In the genomic region with DNA sequence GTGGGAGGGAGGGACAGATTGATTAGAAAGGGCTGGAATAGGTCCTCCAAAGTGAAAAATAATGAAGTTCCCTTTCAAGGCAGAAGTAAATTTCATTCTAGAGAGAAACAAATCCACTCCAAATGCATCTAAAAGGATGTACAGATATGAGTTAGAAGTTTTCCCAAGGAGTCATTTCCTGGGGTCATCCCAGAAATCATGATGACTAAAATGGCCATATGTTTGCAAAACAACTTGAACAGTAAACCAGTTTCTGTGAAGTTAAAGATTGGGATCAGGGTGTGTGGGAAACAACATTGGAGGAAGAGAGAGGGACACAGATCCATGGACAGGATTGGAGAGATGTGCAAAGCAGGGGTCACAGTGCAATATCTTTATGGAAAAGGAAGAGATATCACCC, we compare ENCODE assay signal across 19 cellular contexts. TPM values are rescaled to one million over a fixed set of nuclear protein-coding genes. Genes with fewer than 3 reads are reported as not detected.
DNase-seq lines count a peak whose midpoint lies in the region; ATAC-seq and TF ChIP-seq lines count a peak whose summit lies in the region.
"Had no signal": no experiment of that assay in that cellular context is flagged by ENCODE, and none has a peak within 500 bp of the region (broad histone marks: within the 10 kb centered on the region; RNA-seq: fewer than 3 reads in every experiment).

No MANE protein-coding gene starts in this region.

- H3K9me3 Mint-ChIP-seq in HFFc6 = no peaks in the 10 kb centered on the region
- H3K9me3 Mint-ChIP-seq in activated T-cell treated with anti-CD3 and anti-CD28 coated beads, Interleukin-2, amount 50 U/mL, for 72 hours = peaks cover 1 to 12% of the 10 kb centered on the region in 2 donors

- in situ Hi-C loops in brain microvascular endothelial cell (cut with HindIII; ENCODE audit: low pct_ligation_motif_present, low sequenced_read_pairs) = no loop called here

- H3K4me3 Mint-ChIP-seq in HFFc6 = peak overlapping the region; percentile 25
- H3K4me3 Mint-ChIP-seq in activated T-cell treated with anti-CD3 and anti-CD28 coated beads, Interleukin-2, amount 50 U/mL, for 72 hours = no peak overlapping the region

- DNase-seq in EH (ENCODE audit: low read depth) (peak; percentile 80), HFFc6 (peak; percentile 53), brain microvascular endothelial cell (peak; percentile 36), hepatic stellate cell (ENCODE audit: low spot score) (peak; percentile 55), WERI-Rb-1 (no peak), T1000 (lab: John Stamatoyannopoulos, UW) (no peak)
- DNase-seq in activated T-cell treated with anti-CD3 and anti-CD28 coated beads, Interleukin-2, amount 50 U/mL, for 72 hours = no peak
- DNase-seq: Caco-2; CD4-positive, CD25-positive, alpha-beta regulatory T cell; DMS153; Kasumi-1; NCI-H1930; NCI-H2171 treated with DMSO at 0.1 percent for 48 hours; NCI-H748 treated with DMSO at 0.1 percent for 48 hours; PC-3 had no signal

- H3K4me3 ChIP-seq in brain microvascular endothelial cell (ENCODE audit: low read depth, low read length) = no peak overlapping the region
- H3K4me3 ChIP-seq in WERI-Rb-1 (ENCODE audit: low read depth, low read length) = no peak overlapping the region
- H3K4me3 ChIP-seq: GM12878, SK-N-MC had no signal

- ATAC-seq in activated T-cell treated with anti-CD3 and anti-CD28 coated beads, Interleukin-2, amount 50 U/mL, for 72 hours (replicated peaks in 1 of 2) = no peak
- no peak for ATAC-seq in HG03175 (IDR thresholded peaks at IDR 0.05; ENCODE audit: unreplicated experiment)
- ATAC-seq: GM12878, PC-3 had no signal

- H3K27ac Mint-ChIP-seq in HFFc6 = peak overlapping the region; percentile 60
- no peak overlapping the region for H3K27ac Mint-ChIP-seq in activated T-cell treated with anti-CD3 and anti-CD28 coated beads, Interleukin-2, amount 50 U/mL, for 72 hours
- H3K27ac Mint-ChIP-seq: CD4-positive, CD25-positive, alpha-beta regulatory T cell had no signal

- H3K36me3 Mint-ChIP-seq in HFFc6 (ENCODE audit: low read depth) = peaks cover 6% of the 10 kb centered on the region; the same call in 1 of the 2 replicates
- H3K36me3 Mint-ChIP-seq in activated T-cell treated with anti-CD3 and anti-CD28 coated beads, Interleukin-2, amount 50 U/mL, for 72 hours (ENCODE audit: insufficient read depth in 2 of 2) = no peaks in the 10 kb centered on the region
- H3K36me3 Mint-ChIP-seq: CD4-positive, CD25-positive, alpha-beta regulatory T cell had no signal

- H3K36me3 ChIP-seq in brain microvascular endothelial cell (replicated peaks) (no peaks in the 10 kb centered on the region), WERI-Rb-1 (no peaks in the 10 kb centered on the region)

- no peak for TF ChIP-seq CTCF in HFFc6 (IDR thresholded peaks at IDR 0.05)
- TF ChIP-seq CTCF in brain microvascular endothelial cell (IDR thresholded peaks at IDR 0.05; ENCODE audit: low read depth, low read length, missing control alignments) = no peak
- no peak for TF ChIP-seq CTCF in WERI-Rb-1 (IDR thresholded peaks at IDR 0.05; ENCODE audit: low read depth, low read length)

- H3K27ac ChIP-seq in brain microvascular endothelial cell = peak overlapping the region; percentile 15
- no peak overlapping the region for H3K27ac ChIP-seq in WERI-Rb-1
- H3K27ac ChIP-seq: SK-N-MC had no signal

- H3K27me3 ChIP-seq in brain microvascular endothelial cell (replicated peaks) (no peaks in the 10 kb centered on the region), WERI-Rb-1 (ENCODE audit: insufficient read depth, low read depth, severe bottlenecking) (no peaks in the 10 kb centered on the region)

- peaks cover 17% of the 10 kb centered on the region for H3K4me1 Mint-ChIP-seq in HFFc6 (ENCODE audit: low read depth)
- no peaks in the 10 kb centered on the region for H3K4me1 Mint-ChIP-seq in activated T-cell treated with anti-CD3 and anti-CD28 coated beads, Interleukin-2, amount 50 U/mL, for 72 hours (ENCODE audit: low read depth)
- H3K4me1 Mint-ChIP-seq: CD4-positive, CD25-positive, alpha-beta regulatory T cell had no signal

- peaks cover 1% of the 10 kb centered on the region; the same call in 1 of the 2 replicates for H3K27me3 Mint-ChIP-seq in HFFc6 (ENCODE audit: insufficient read depth)
- H3K27me3 Mint-ChIP-seq in activated T-cell treated with anti-CD3 and anti-CD28 coated beads, Interleukin-2, amount 50 U/mL, for 72 hours (ENCODE audit: low read depth) = no peaks in the 10 kb centered on the region
- H3K27me3 Mint-ChIP-seq: CD4-positive, CD25-positive, alpha-beta regulatory T cell had no signal

- H3K9me3 ChIP-seq in WERI-Rb-1 (ENCODE audit: severe bottlenecking) = no peaks in the 10 kb centered on the region
- H3K9me3 ChIP-seq: Caco-2 had no signal

RNA-seq across cellular contexts. Expression of gene ARHGAP44, which starts 32.5 kb away (rescaled TPM):
- 1 to 10 TPM in 1 of 6 experiments, under 1 TPM in 5; 0.43 to 1.3 (median 0.68) TPM for total RNA-seq in HFFc6 (2021; fragmentation: NEBNext Ultra II Directional; extraction: Animal tissue kit (Norgen Biotek cat#: 25700))
- total RNA-seq in activated T-cell treated with anti-CD3 and anti-CD28 coated beads, Interleukin-2, amount 50 U/mL, for 72 hours = under 1 TPM in 1 of 2 donors, not detected in 1; 0.55 TPM
- total RNA-seq: CD4-positive, CD25-positive, alpha-beta regulatory T cell; HT-29 had no signal

Comparison
In these comparisons a context has a peak if more than half of its experiments do, and no peak if none do; other contexts are left out.
1. DNase-seq: peak in EH (single experiment), HFFc6 (single experiment), brain microvascular endothelial cell (single experiment) and hepatic stellate cell (single experiment); none in WERI-Rb-1 (single experiment), activated T-cell treated with anti-CD3 and anti-CD28 coated beads, Interleukin-2, amount 50 U/mL, for 72 hours (0 of 2) and T1000 (single experiment).